Comparison of ENCODE assay signal across 1 cellular context in genomic region chr3:185658943-185659342, GRCh38.
TF ChIP-seq lines count a peak whose summit lies in the region.

No MANE protein-coding gene starts in this region.

TF ChIP-seq in SK-N-SH, 30 proteins besides CTCF, POLR2A, EP300 and RAD21 (continued from another document):
- no peak for TF ChIP-seq REST (IDR thresholded peaks at IDR 0.05; ENCODE audit: low read depth, low read length)
